In genomic region chr6:148803979-148804378, GRCh38 we compare ENCODE assay signal across 1 cellular context.
TF ChIP-seq lines count a peak whose summit lies in the region.

No MANE protein-coding gene starts in this region.

TF ChIP-seq in IMR-90, 13 proteins besides CTCF, POLR2A, EP300 and RAD21:
- no peak for TF ChIP-seq BHLHE40 (IDR thresholded peaks at IDR 0.05; ENCODE audit: low read depth, low read length)
- TF ChIP-seq MAZ (IDR thresholded peaks at IDR 0.05; ENCODE audit: borderline replicate concordance, low read depth, low read length), result no peak
- TF ChIP-seq RFX5 (IDR thresholded peaks at IDR 0.05; ENCODE audit: low read depth, low read length), result no peak
- no peak for TF ChIP-seq NFE2L2 (IDR thresholded peaks at IDR 0.05; ENCODE audit: low read depth, low read length)
- TF ChIP-seq MAFK (IDR thresholded peaks at IDR 0.05; ENCODE audit: low read depth, low read length), result no peak
- no peak for TF ChIP-seq RCOR1 (IDR thresholded peaks at IDR 0.05; ENCODE audit: insufficient replicate concordance, low read length)
- TF ChIP-seq USF2 (IDR thresholded peaks at IDR 0.05; ENCODE audit: low read depth, low read length), result no peak
- TF ChIP-seq CHD1 (IDR thresholded peaks at IDR 0.05; ENCODE audit: low read depth, low read length), result no peak
- no peak for TF ChIP-seq ELK1 (IDR thresholded peaks at IDR 0.05; ENCODE audit: borderline replicate concordance, low read depth, low read length)
- no peak for TF ChIP-seq FOS (IDR thresholded peaks at IDR 0.05; ENCODE audit: low read depth, low read length)
- TF ChIP-seq SMC3 (IDR thresholded peaks at IDR 0.05; ENCODE audit: low read depth, low read length), result no peak
- TF ChIP-seq MXI1 (IDR thresholded peaks at IDR 0.05; ENCODE audit: borderline replicate concordance, low read depth, low read length), result no peak
- TF ChIP-seq CEBPB (IDR thresholded peaks at IDR 0.05; ENCODE audit: low read depth, low read length), result no peak
